1 cellular context compared by ENCODE assay signal in genomic region chr22:32761251-32761903, GRCh38.
TF ChIP-seq lines count a peak whose summit lies in the region.

No MANE protein-coding gene starts in this region.

TF ChIP-seq in HepG2, 621 proteins besides CTCF, POLR2A, EP300 and RAD21 (continued from another document):
- TF ChIP-seq ZNF687 (CRISPR knock-in tag; IDR thresholded peaks at IDR 0.05), result peak; percentile 37; the same call in 1 of the 2 replicates
